ENCODE assay signal across 8 cellular contexts in the genomic region with DNA sequence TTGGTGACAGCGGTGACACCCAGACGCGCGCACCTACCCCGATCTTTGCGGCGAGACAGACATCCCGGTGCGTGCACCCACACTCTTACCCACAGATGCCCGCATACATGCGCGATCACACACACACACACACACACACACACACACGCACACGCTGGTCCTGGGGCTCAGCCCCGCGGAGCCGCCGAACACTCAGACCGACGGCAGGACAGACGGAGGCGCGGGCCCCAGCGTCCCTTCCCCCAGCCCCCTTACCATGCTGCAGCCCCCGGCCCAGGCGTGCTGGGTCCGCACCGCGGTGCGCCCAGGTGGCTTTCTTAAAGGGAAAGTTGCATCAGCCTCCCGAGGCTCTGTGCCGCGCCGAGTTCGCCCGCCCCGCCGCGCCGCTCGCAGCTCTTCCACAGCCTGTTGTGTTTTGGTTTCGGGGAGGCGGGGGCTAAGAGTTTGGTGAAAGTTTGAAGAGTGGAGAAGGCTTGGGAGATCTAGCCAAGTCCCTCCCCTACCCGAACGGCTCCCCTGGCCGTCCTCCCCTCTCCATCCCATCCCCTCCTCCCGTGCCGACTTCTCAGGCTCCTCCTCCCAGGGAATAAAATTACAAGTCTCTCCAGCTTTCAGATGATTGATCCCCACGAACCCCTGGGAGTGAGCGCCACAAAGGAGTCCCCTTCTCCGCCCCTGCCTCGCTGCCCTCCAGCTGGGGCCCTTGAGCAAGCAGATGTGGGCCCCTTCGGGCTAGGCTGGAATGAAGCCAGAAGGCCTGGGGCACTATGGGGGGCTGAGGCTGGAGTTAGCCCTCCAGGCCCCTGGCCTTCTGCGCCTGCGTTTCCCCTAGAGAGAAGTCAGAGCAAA. TPM values are rescaled to one million over a fixed set of nuclear protein-coding genes. Genes with fewer than 3 reads are reported as not detected.
DNase-seq lines count a peak whose midpoint lies in the region; ATAC-seq and TF ChIP-seq lines count a peak whose summit lies in the region.

A gene (minus strand): TSS at position 412 of the 849 bp plus-strand sequence. CDS start 7,185 bp downstream, outside the sequence.

- H3K27me3 ChIP-seq in HUES64 (ENCODE audit: insufficient read depth, low read length) = no peaks in the 10 kb centered on the region

- WGBS in HUES64 = under 1% methylated on average over 54 of the region's 55 CpGs

- H3K27ac ChIP-seq in HUES64 (ENCODE audit: low read depth, low read length) (peak within 1 kb of the TSS; percentile 54), caudate nucleus (ENCODE audit: low read depth, low read length) (peak within 1 kb of the TSS; percentile 94)

- H3K36me3 ChIP-seq in HUES64 (ENCODE audit: insufficient read depth, low read length) = no peaks in the 10 kb centered on the region

- peaks cover 16% of the 10 kb centered on the region for H3K4me1 ChIP-seq in HUES64 (ENCODE audit: insufficient read depth, low read length)

- H3K9me3 ChIP-seq in HUES64 (ENCODE audit: insufficient read depth, low read depth, low read length) = no peaks in the 10 kb centered on the region

- intact Hi-C loops in left colon (cut with DNase I, micrococcal nuclease) = no loop called here

- ATAC-seq in left colon (peak; percentile 16), GM21367 (IDR thresholded peaks at IDR 0.05; ENCODE audit: unreplicated experiment) (no peak)

- peak within 1 kb of the TSS; percentile 65 for H3K4me3 ChIP-seq in HUES64 (ENCODE audit: low read length)
- H3K4me3 ChIP-seq in WI38 (ENCODE audit: low read depth, low read length) = peak within 1 kb of the TSS; percentile 83

- H3K9ac ChIP-seq in HUES64 (ENCODE audit: low read depth, low read length) = peak within 1 kb of the TSS; percentile 89

- no peak for TF ChIP-seq CTCF in WI38 (IDR thresholded peaks at IDR 0.05; ENCODE audit: low read depth, low read length)

- peak; percentile 72 for DNase-seq in AG20443 (ENCODE audit: low spot score)
- DNase-seq in caudate nucleus (lab: John Stamatoyannopoulos, UW) = peak in 16 of 61 donors; percentile 24 to 81 (median 62)
- DNase-seq in left colon = peak; percentile 65 to 78
- peak; percentile 23 to 40 for DNase-seq in stimulated activated CD4-positive, alpha-beta T cell treated with anti-CD3 and anti-CD28 coated beads, Interleukin-2, amount 100 ng/mL, for 48 hours
- no peak for DNase-seq in epidermal melanocyte (ENCODE audit: insufficient read length, low spot score)

RNA-seq across cellular contexts. Expression of the gene that starts here (rescaled TPM):
- polyA plus RNA-seq in HUES64 (2013, experiment 1 of 2) = 10.6 TPM
- 11.3 TPM for polyA plus RNA-seq in HUES64 (2013, experiment 2 of 2)
- 10 to 100 TPM; 35.3 to 42.3 TPM for total RNA-seq in left colon
